Comparison of ENCODE assay signal across 14 cellular contexts in genomic region chr16:70375636-70376611, GRCh38. TPM values are rescaled to one million over a fixed set of nuclear protein-coding genes. Genes with fewer than 3 reads are reported as not detected.
DNase-seq lines count a peak whose midpoint lies in the region; ATAC-seq, FAIRE-seq and TF ChIP-seq lines count a peak whose summit lies in the region.
"Had no signal": no experiment of that assay in that cellular context is flagged by ENCODE, and none has a peak within 500 bp of the region (broad histone marks: within the 10 kb centered on the region; RNA-seq: fewer than 3 reads in every experiment).

No MANE protein-coding gene starts in this region.

- H3K9ac ChIP-seq in BLaER1 treated with 17β-estradiol and CSF1 and Interleukin-3, amounts not matched to agents 10 nM and 100 nM, result peak overlapping the region in 9 of 11 experiments; percentile 8 to 65 (median 34); a peak in 12 of 22 replicates

- H3K36me3 Mint-ChIP-seq in activated naive CD8-positive, alpha-beta T cell treated with anti-CD3 and anti-CD28 coated beads, Interleukin-2, amount 10 ng/mL, durations not matched to agents 7 days and 5 days, result peaks cover 15% of the 10 kb centered on the region
- peaks cover 3 to 24% (median 12%) of the 10 kb centered on the region in 5 donors for H3K36me3 Mint-ChIP-seq in naive thymus-derived CD4-positive, alpha-beta T cell

- H3K4me1 ChIP-seq in BLaER1 treated with 17β-estradiol and CSF1 and Interleukin-3, amounts not matched to agents 10 nM and 100 nM, result peaks cover 24 to 52% (median 38%) of the 10 kb centered on the region in 10 experiments
- peaks cover 9 to 13% of the 10 kb centered on the region in 2 donors for H3K4me1 ChIP-seq in naive thymus-derived CD4-positive, alpha-beta T cell (ENCODE audit: control insufficient read depth in 2 of 2, insufficient read depth in 2 of 2, low read length in 2 of 2)
- H3K4me1 ChIP-seq in vagina (peaks cover 16% of the 10 kb centered on the region), upper lobe of right lung (peaks cover 13% of the 10 kb centered on the region)

- intact Hi-C loops in naive thymus-derived CD4-positive, alpha-beta T cell (cut with micrococcal nuclease), result no loop called here
- intact Hi-C loops in vagina (cut with DNase I), result loop anchor here (10.0 kb wide), 1 partner anchor 269 kb away; the partner anchor contains the start of gene IL34
- intact Hi-C loops in upper lobe of right lung (cut with DNase I), result no loop called here

- peak overlapping the region; percentile 3 to 78 (median 45); a peak in 20 of 22 replicates for H3K4me2 ChIP-seq in BLaER1 treated with 17β-estradiol and CSF1 and Interleukin-3, amounts not matched to agents 10 nM and 100 nM

- no peak for DNase-seq in GM12891 (ENCODE audit: insufficient read length, low spot score)
- DNase-seq in activated naive CD8-positive, alpha-beta T cell treated with anti-CD3 and anti-CD28 coated beads, Interleukin-2, amount 10 ng/mL, durations not matched to agents 7 days and 5 days, result no peak
- no peak for DNase-seq in naive thymus-derived CD4-positive, alpha-beta T cell
- no peak for DNase-seq in vagina (ENCODE audit: extremely low spot score in 2 of 2)
- no peak for DNase-seq in upper lobe of right lung
- no peak for DNase-seq in stimulated activated naive CD4-positive, alpha-beta T cell (lab: John Stamatoyannopoulos, UW)
- DNase-seq: activated CD4-positive, alpha-beta T cell treated with anti-CD3 and anti-CD28 coated beads for 48 hours; CD4-positive, alpha-beta memory T cell; NCI-H2081 treated with DMSO at 0.1 percent for 48 hours; NK-92 treated with Interleukin-12 subunit alpha and Interleukin-12 subunit beta, amount 100 ng/mL, for 24 hours; retina had no signal

- POLR2A ChIA-PET in activated naive CD8-positive, alpha-beta T cell treated with anti-CD3 and anti-CD28 coated beads, Interleukin-2, amount 10 ng/mL, durations not matched to agents 7 days and 5 days (lab: Charles Lee), result interaction anchor here (1.0 kb wide), 1 partner anchor 24 kb away, joined by 3 read pairs; no protein-coding TSS in a partner anchor
- POLR2A ChIA-PET in naive thymus-derived CD4-positive, alpha-beta T cell (lab: Charles Lee), result interaction anchor here (0.8 to 1.6 kb wide), 3 partner anchors 31 to 121 kb away, joined by 3 to 7 read pairs (median 7); partner anchors contain the start of gene FCSK

- no peaks in the 10 kb centered on the region for H3K27me3 ChIP-seq in BLaER1 treated with 17β-estradiol and CSF1 and Interleukin-3, amounts not matched to agents 10 nM and 100 nM
- no peaks in the 10 kb centered on the region for H3K27me3 ChIP-seq in naive thymus-derived CD4-positive, alpha-beta T cell (ENCODE audit: control insufficient read depth in 2 of 2, insufficient read depth in 2 of 2, low read length in 2 of 2)
- no peaks in the 10 kb centered on the region for H3K27me3 ChIP-seq in vagina
- H3K27me3 ChIP-seq in upper lobe of right lung, result no peaks in the 10 kb centered on the region

- H3K9me3 Mint-ChIP-seq in activated naive CD8-positive, alpha-beta T cell treated with anti-CD3 and anti-CD28 coated beads, Interleukin-2, amount 10 ng/mL, durations not matched to agents 7 days and 5 days, result no peaks in the 10 kb centered on the region
- peaks cover 0 to 3% (median 0%) of the 10 kb centered on the region in 11 donors for H3K9me3 Mint-ChIP-seq in naive thymus-derived CD4-positive, alpha-beta T cell
- H3K9me3 Mint-ChIP-seq: CD4-positive, alpha-beta memory T cell had no signal

- H3K36me3 ChIP-seq in BLaER1 treated with 17β-estradiol and CSF1 and Interleukin-3, amounts not matched to agents 10 nM and 100 nM, result peaks cover 39 to 87% (median 69%) of the 10 kb centered on the region in 11 experiments
- peaks cover 0 to 35% (median 3%) of the 10 kb centered on the region in 3 experiments for H3K36me3 ChIP-seq in naive thymus-derived CD4-positive, alpha-beta T cell (ENCODE audit: control insufficient read depth in 2 of 3, insufficient read depth in 3 of 3, low read length in 3 of 3)
- peaks cover 0 to 23% of the 10 kb centered on the region in 2 donors for H3K36me3 ChIP-seq in vagina
- peaks cover 48% of the 10 kb centered on the region for H3K36me3 ChIP-seq in upper lobe of right lung

- H3K4me3 ChIP-seq in BLaER1 treated with 17β-estradiol and CSF1 and Interleukin-3, amounts not matched to agents 10 nM and 100 nM, result no peak overlapping the region
- H3K4me3 ChIP-seq in naive thymus-derived CD4-positive, alpha-beta T cell (ENCODE audit: low read length), result no peak overlapping the region
- H3K4me3 ChIP-seq in vagina (no peak overlapping the region), upper lobe of right lung (no peak overlapping the region)
- H3K4me3 ChIP-seq: coronary artery had no signal

- H3K27me3 Mint-ChIP-seq in activated naive CD8-positive, alpha-beta T cell treated with anti-CD3 and anti-CD28 coated beads, Interleukin-2, amount 10 ng/mL, durations not matched to agents 7 days and 5 days, result no peaks in the 10 kb centered on the region
- H3K27me3 Mint-ChIP-seq in naive thymus-derived CD4-positive, alpha-beta T cell, result no peaks in the 10 kb centered on the region
- H3K27me3 Mint-ChIP-seq: CD4-positive, alpha-beta memory T cell had no signal

- peaks cover 8% of the 10 kb centered on the region for H3K4me1 Mint-ChIP-seq in activated naive CD8-positive, alpha-beta T cell treated with anti-CD3 and anti-CD28 coated beads, Interleukin-2, amount 10 ng/mL, durations not matched to agents 7 days and 5 days
- peaks cover 0 to 23% (median 17%) of the 10 kb centered on the region in 7 donors for H3K4me1 Mint-ChIP-seq in naive thymus-derived CD4-positive, alpha-beta T cell

- TF ChIP-seq POLR2A in GM12891 (IDR thresholded peaks at IDR 0.05; ENCODE audit: low read depth, low read length), result 0 out of 2 replicates have a peak, but pooled peaks have one; percentile 38
- no peak for TF ChIP-seq POLR2A in vagina (IDR thresholded peaks at IDR 0.05)

- H3K4me3 Mint-ChIP-seq in activated naive CD8-positive, alpha-beta T cell treated with anti-CD3 and anti-CD28 coated beads, Interleukin-2, amount 10 ng/mL, durations not matched to agents 7 days and 5 days, result no peak overlapping the region
- no peak overlapping the region for H3K4me3 Mint-ChIP-seq in naive thymus-derived CD4-positive, alpha-beta T cell

- no peak for FAIRE-seq in GM12891 (lab: Jason Lieb, UNC)

- no peak for TF ChIP-seq CTCF in vagina (IDR thresholded peaks at IDR 0.05)
- no peak for TF ChIP-seq CTCF in upper lobe of right lung (IDR thresholded peaks at IDR 0.05)

- H3K27ac ChIP-seq in BLaER1 treated with 17β-estradiol and CSF1 and Interleukin-3, amounts not matched to agents 10 nM and 100 nM, result peak overlapping the region in 6 of 11 experiments; percentile 2 to 60 (median 16); a peak in 6 of 22 replicates
- H3K27ac ChIP-seq in naive thymus-derived CD4-positive, alpha-beta T cell (ENCODE audit: low read depth, low read length), result peak overlapping the region; percentile 25
- H3K27ac ChIP-seq in vagina (no peak overlapping the region), upper lobe of right lung (no peak overlapping the region)

- peak overlapping the region; percentile 34 for H3K27ac Mint-ChIP-seq in activated naive CD8-positive, alpha-beta T cell treated with anti-CD3 and anti-CD28 coated beads, Interleukin-2, amount 10 ng/mL, durations not matched to agents 7 days and 5 days
- H3K27ac Mint-ChIP-seq in naive thymus-derived CD4-positive, alpha-beta T cell, result peak overlapping the region in 5 of 9 donors; percentile 28 to 79 (median 72)

- ATAC-seq in activated naive CD8-positive, alpha-beta T cell treated with anti-CD3 and anti-CD28 coated beads, Interleukin-2, amount 10 ng/mL, durations not matched to agents 7 days and 5 days (ENCODE audit: low read depth), result no peak
- ATAC-seq in naive thymus-derived CD4-positive, alpha-beta T cell, result no peak
- ATAC-seq in upper lobe of right lung (no peak), HG03039 (IDR thresholded peaks at IDR 0.05; ENCODE audit: unreplicated experiment) (no peak)

- CTCF ChIA-PET in naive thymus-derived CD4-positive, alpha-beta T cell (lab: Charles Lee), result no interaction called here

- peaks cover 0 to 54% (median 39%) of the 10 kb centered on the region in 11 experiments; a peak in 19 of 22 replicates for H4K20me1 ChIP-seq in BLaER1 treated with 17β-estradiol and CSF1 and Interleukin-3, amounts not matched to agents 10 nM and 100 nM

- no peaks in the 10 kb centered on the region for H3K9me3 ChIP-seq in BLaER1 treated with 17β-estradiol and CSF1 and Interleukin-3, amounts not matched to agents 10 nM and 100 nM (replicated peaks in 1 of 11)
- no peaks in the 10 kb centered on the region for H3K9me3 ChIP-seq in naive thymus-derived CD4-positive, alpha-beta T cell (ENCODE audit: control insufficient read depth in 2 of 3, low read length in 3 of 3)
- H3K9me3 ChIP-seq in vagina, result no peaks in the 10 kb centered on the region
- H3K9me3 ChIP-seq in upper lobe of right lung, result no peaks in the 10 kb centered on the region

TF ChIP-seq in GM12891, 5 proteins besides CTCF, POLR2A, EP300 and RAD21:
- TF ChIP-seq PAX5 (IDR thresholded peaks at IDR 0.05; ENCODE audit: insufficient read depth, low read length, severe bottlenecking), result no peak
- TF ChIP-seq POU2F2 (IDR thresholded peaks at IDR 0.05; ENCODE audit: low read depth, low read length), result no peak
- no peak for TF ChIP-seq POLR2AphosphoS5 (IDR thresholded peaks at IDR 0.05; ENCODE audit: low read depth, low read length)
- no peak for TF ChIP-seq TAF1 (IDR thresholded peaks at IDR 0.05; ENCODE audit: low read depth, low read length)
- no peak for TF ChIP-seq SPI1 (IDR thresholded peaks at IDR 0.05; ENCODE audit: low read depth, low read length)

RNA-seq across cellular contexts. Expression of gene DDX19A, which starts 29.2 kb away (rescaled TPM):
- polyA plus RNA-seq in GM12891 (2012; ENCODE audit: low read depth, missing spikeins), result 22.5 TPM
- total RNA-seq in activated naive CD8-positive, alpha-beta T cell treated with anti-CD3 and anti-CD28 coated beads, Interleukin-2, amount 10 ng/mL, durations not matched to agents 7 days and 5 days, result 10 to 100 TPM; 35.5 to 40.4 TPM
- 10 to 100 TPM; 40.2 to 57.9 (median 47.1) TPM for total RNA-seq in naive thymus-derived CD4-positive, alpha-beta T cell
- polyA plus RNA-seq in naive thymus-derived CD4-positive, alpha-beta T cell, result 10 to 100 TPM; 37.4 to 65.0 TPM
- 30.0 TPM for total RNA-seq in vagina
- total RNA-seq in upper lobe of right lung, result 33.0 TPM

Comparison
In these comparisons a context has a peak if more than half of its experiments do, and no peak if none do; other contexts are left out.
1. H3K27ac ChIP-seq: peak in BLaER1 treated with 17β-estradiol and CSF1 and Interleukin-3, amounts not matched to agents 10 nM and 100 nM (6 of 11) and naive thymus-derived CD4-positive, alpha-beta T cell (single experiment); none in vagina (single experiment) and upper lobe of right lung (single experiment).